In genomic region chr1:111052246-111052645, GRCh38 we compare ENCODE assay signal across 2 cellular contexts.
TF ChIP-seq lines count a peak whose summit lies in the region.

No MANE protein-coding gene starts in this region.

TF ChIP-seq in GM12878, 131 proteins besides CTCF, POLR2A, EP300 and RAD21 (continued from another document):
- no peak for TF ChIP-seq ZBTB40 (IDR thresholded peaks at IDR 0.05; ENCODE audit: borderline replicate concordance)
- TF ChIP-seq CHD4 (IDR thresholded peaks at IDR 0.05), result no peak
- no peak for TF ChIP-seq NFXL1 (IDR thresholded peaks at IDR 0.05; ENCODE audit: borderline replicate concordance)
- TF ChIP-seq MTA2 (IDR thresholded peaks at IDR 0.05; ENCODE audit: low read depth), result no peak
- no peak for TF ChIP-seq ZNF687 (IDR thresholded peaks at IDR 0.05)
- no peak for TF ChIP-seq TCF7 (IDR thresholded peaks at IDR 0.05; ENCODE audit: borderline replicate concordance)
- no peak for TF ChIP-seq NFIC (IDR thresholded peaks at IDR 0.05; ENCODE audit: low read depth, low read length)
- TF ChIP-seq SUZ12 (IDR thresholded peaks at IDR 0.05; ENCODE audit: unreplicated experiment), result no peak
- no peak for TF ChIP-seq CHD1 (IDR thresholded peaks at IDR 0.05; ENCODE audit: low read depth, low read length)
- no peak for TF ChIP-seq KLF5 (IDR thresholded peaks at IDR 0.05; ENCODE audit: partially characterized antibody)

TF ChIP-seq in HepG2, 621 proteins besides CTCF, POLR2A, EP300 and RAD21 (continued from another document):
- TF ChIP-seq ZNF317 (CRISPR knock-in tag; IDR thresholded peaks at IDR 0.05), result no peak
- TF ChIP-seq ZNF639 (CRISPR knock-in tag; conservative IDR thresholded peaks at IDR 0.05), result no peak
- no peak for TF ChIP-seq LBX2 (CRISPR knock-in tag; IDR thresholded peaks at IDR 0.05; ENCODE audit: borderline replicate concordance)
- TF ChIP-seq ZNF691 (CRISPR knock-in tag; IDR thresholded peaks at IDR 0.05; ENCODE audit: borderline replicate concordance, low read depth), result no peak
- no peak for TF ChIP-seq ZSCAN21 (CRISPR knock-in tag; IDR thresholded peaks at IDR 0.05; ENCODE audit: borderline replicate concordance)
- TF ChIP-seq TFDP2 (CRISPR knock-in tag; IDR thresholded peaks at IDR 0.05), result no peak
- no peak for TF ChIP-seq ZNF20 (CRISPR knock-in tag; IDR thresholded peaks at IDR 0.05)
- no peak for TF ChIP-seq ATAD3A (CRISPR knock-in tag; IDR thresholded peaks at IDR 0.05)
- no peak for TF ChIP-seq IRF1 (CRISPR knock-in tag; IDR thresholded peaks at IDR 0.05; ENCODE audit: low read depth)
- TF ChIP-seq FOXO1 (CRISPR knock-in tag; IDR thresholded peaks at IDR 0.05), result no peak
- TF ChIP-seq KLF15 (CRISPR knock-in tag; IDR thresholded peaks at IDR 0.05; ENCODE audit: borderline replicate concordance), result no peak
- TF ChIP-seq ZUFSP (CRISPR knock-in tag; IDR thresholded peaks at IDR 0.05; ENCODE audit: borderline replicate concordance), result no peak
- no peak for TF ChIP-seq ARNT (IDR thresholded peaks at IDR 0.05)
